In genomic region chr6:156564128-156564806, GRCh38 we compare ENCODE assay signal across 7 cellular contexts.
A peak's percentile ranks its signal among the peaks of the same experiment; 100 is the strongest.
DNase-seq lines count a peak whose midpoint lies in the region; ATAC-seq, FAIRE-seq and TF ChIP-seq lines count a peak whose summit lies in the region.

No MANE protein-coding gene starts in this region.

- ATAC-seq in GM18499 (IDR thresholded peaks at IDR 0.05; ENCODE audit: insufficient read depth, unreplicated experiment): peak; percentile 85
- peak; percentile 97 for ATAC-seq in HG02798 (IDR thresholded peaks at IDR 0.05; ENCODE audit: poor library complexity, unreplicated experiment)

- peak overlapping the region; percentile 4 for H3K4me2 ChIP-seq in hepatocyte

- H3K27me3 ChIP-seq in hepatocyte: no peaks in the 10 kb centered on the region
- H3K27me3 ChIP-seq in small intestine (ENCODE audit: control insufficient read depth in 2 of 2, insufficient read depth in 2 of 2, low read length in 2 of 2): peaks cover 0 to 4% of the 10 kb centered on the region in 2 donors

- WGBS in hepatocyte (ENCODE audit: low lambda C conversion rate, missing lambda C conversion rate): 7% methylated on average over 14 of the region's 14 CpGs
- 4 to 7% (median 4%) methylated on average over 14 of the region's 14 CpGs for WGBS in small intestine, 3 donors

- H3K4me3 ChIP-seq in astrocyte of the cerebellum (ENCODE audit: low read depth, low read length) (no peak overlapping the region), hepatocyte (no peak overlapping the region), small intestine (ENCODE audit: low read depth in 1 of 2, low read length in 2 of 2) (no peak overlapping the region)

- no peak overlapping the region for H3K27ac ChIP-seq in hepatocyte
- no peak overlapping the region for H3K27ac ChIP-seq in small intestine (ENCODE audit: low read depth in 1 of 2, low read length in 1 of 2)

- no peaks in the 10 kb centered on the region for H3K9me2 ChIP-seq in hepatocyte (replicated peaks; ENCODE audit: insufficient read depth)

- H3K36me3 ChIP-seq in hepatocyte (replicated peaks; ENCODE audit: insufficient read depth, low read depth): no peaks in the 10 kb centered on the region
- H3K36me3 ChIP-seq in small intestine (ENCODE audit: control insufficient read depth in 2 of 2, insufficient read depth in 2 of 2, low read length in 2 of 2): no peaks in the 10 kb centered on the region

- no peaks in the 10 kb centered on the region for H3K79me2 ChIP-seq in hepatocyte

- TF ChIP-seq CTCF in astrocyte of the cerebellum (IDR thresholded peaks at IDR 0.05; ENCODE audit: low read depth, low read length, missing control alignments): peak; percentile 97
- peak; percentile 97 for TF ChIP-seq CTCF in hepatocyte (IDR thresholded peaks at IDR 0.05; ENCODE audit: poor library complexity)

- H4K20me1 ChIP-seq in hepatocyte (ENCODE audit: insufficient read depth, poor library complexity, severe bottlenecking): no peaks in the 10 kb centered on the region

- H3K4me1 ChIP-seq in hepatocyte (ENCODE audit: insufficient read depth) (no peaks in the 10 kb centered on the region), small intestine (ENCODE audit: control insufficient read depth in 2 of 2, insufficient read depth in 1 of 2, low read depth in 1 of 2, low read length in 1 of 2) (no peaks in the 10 kb centered on the region)

- in situ Hi-C loops in astrocyte of the cerebellum (cut with HindIII; ENCODE audit: low sequenced_read_pairs): no loop called here

- FAIRE-seq in small intestine (lab: Jason Lieb, UNC): no peak

- H3K9me3 ChIP-seq in hepatocyte (ENCODE audit: low read depth) (no peaks in the 10 kb centered on the region), small intestine (ENCODE audit: control insufficient read depth, low read depth) (no peaks in the 10 kb centered on the region)

- no peak overlapping the region for H2AFZ ChIP-seq in hepatocyte

- peak; percentile 65 for DNase-seq in NCI-H1694 (lab: John Stamatoyannopoulos, UW)
- peak; percentile 4 for DNase-seq in T1000 (lab: John Stamatoyannopoulos, UW)
- peak; percentile 18 for DNase-seq in astrocyte of the cerebellum (ENCODE audit: low read depth)
- peak; percentile 86 for DNase-seq in hepatocyte (ENCODE audit: low spot score)
- DNase-seq in small intestine: peak; percentile 75

Comparison
In these comparisons a context has a peak if more than half of its experiments do, and no peak if none do; other contexts are left out.
1. DNase-seq: peak in every context shown above with its lines; median percentile 86 in hepatocyte; 75 in small intestine; 65 in NCI-H1694; 18 in astrocyte of the cerebellum; 4 in T1000.